ENCODE assay signal across 11 cellular contexts in the genomic region with DNA sequence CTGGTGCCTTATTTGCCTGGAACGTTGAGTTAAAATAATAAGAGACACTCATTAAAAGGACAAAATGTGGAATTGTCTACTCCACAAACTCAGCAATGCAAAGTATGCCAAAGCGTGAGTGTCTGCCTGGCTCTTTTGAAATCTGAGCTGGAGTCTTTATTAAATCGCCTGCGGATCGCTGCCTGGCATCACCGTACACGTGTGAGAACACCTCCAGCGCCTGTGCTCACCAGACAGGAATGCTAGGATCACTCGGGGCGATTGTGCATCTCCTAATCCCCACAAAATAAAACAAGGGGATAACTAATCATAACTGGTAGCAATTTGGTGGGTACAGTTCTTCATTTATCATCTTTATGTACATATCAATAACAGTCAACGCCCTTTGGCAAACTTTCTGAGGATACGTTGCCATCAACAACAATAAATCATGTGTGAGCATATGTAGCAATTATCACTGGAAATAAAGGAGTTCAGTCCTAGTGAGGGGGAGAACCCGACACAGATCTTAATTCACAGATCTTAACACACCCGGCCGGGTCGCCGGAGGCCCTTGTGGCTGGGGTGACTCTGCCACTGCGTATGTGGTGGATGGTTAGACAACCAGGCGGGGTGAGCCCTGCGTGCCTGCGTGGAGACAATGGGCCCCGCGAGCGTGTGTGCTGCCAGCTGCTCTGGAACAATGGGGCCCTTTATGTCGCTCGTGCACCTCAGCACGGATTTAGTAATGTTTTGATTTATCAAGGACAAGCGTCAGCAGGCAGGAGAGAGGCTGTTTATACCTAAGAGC.
DNase-seq lines count a peak whose midpoint lies in the region; ATAC-seq and TF ChIP-seq lines count a peak whose summit lies in the region.
"Had no signal": no experiment of that assay in that cellular context is flagged by ENCODE, and none has a peak within 500 bp of the region (broad histone marks: within the 10 kb centered on the region; RNA-seq: fewer than 3 reads in every experiment).

No MANE protein-coding gene starts in this region.

- H3K27ac Mint-ChIP-seq in neural crest cell (ENCODE audit: unreplicated experiment), result peak overlapping the region; percentile 86
- H3K27ac Mint-ChIP-seq in T-helper 17 cell, result no peak overlapping the region

- no peak overlapping the region for H3K4me3 Mint-ChIP-seq in neural crest cell
- H3K4me3 Mint-ChIP-seq in T-helper 17 cell, result no peak overlapping the region

- H3K9me3 Mint-ChIP-seq in neural crest cell, result peaks cover 9% of the 10 kb centered on the region

- no peak overlapping the region for H3K4me3 ChIP-seq in epithelial cell of esophagus (ENCODE audit: low read length)
- H3K4me3 ChIP-seq: ascending aorta, BLaER1 had no signal

- TF ChIP-seq CTCF in epithelial cell of esophagus (IDR thresholded peaks at IDR 0.05; ENCODE audit: insufficient read depth, low read depth, low read length, missing control alignments) (no peak), neural crest cell (conservative IDR thresholded peaks at IDR 0.05) (no peak)

- in situ Hi-C loops in Caki2 (cut with HindIII; ENCODE audit: low pct_unique_long_range_greater_than_20kb, low sequenced_read_pairs), result no loop called here

- no peaks in the 10 kb centered on the region for H3K9me3 ChIP-seq in T-helper 17 cell (ENCODE audit: control insufficient read depth, low read length, poor library complexity, severe bottlenecking)
- H3K9me3 ChIP-seq: ascending aorta had no signal

- H3K27me3 Mint-ChIP-seq in neural crest cell (ENCODE audit: low read depth) (no peaks in the 10 kb centered on the region), T-helper 17 cell (no peaks in the 10 kb centered on the region)

- no peak for ATAC-seq in T-helper 17 cell
- ATAC-seq in GM18498 (IDR thresholded peaks at IDR 0.05; ENCODE audit: unreplicated experiment), result no peak

- H3K36me3 Mint-ChIP-seq in neural crest cell (ENCODE audit: low read depth), result peaks cover 12% of the 10 kb centered on the region
- H3K36me3 Mint-ChIP-seq in T-helper 17 cell (ENCODE audit: low read depth), result no peaks in the 10 kb centered on the region

- DNase-seq in Caki2 (ENCODE audit: low read depth), result peak; percentile 91
- peak; percentile 71 to 84 for DNase-seq in NCI-H526 (lab: John Stamatoyannopoulos, UW)
- DNase-seq in epithelial cell of esophagus (ENCODE audit: low read depth), result peak; percentile 55
- DNase-seq in neural crest cell (ENCODE audit: low read depth, low spot score), result peak; percentile 23
- no peak for DNase-seq in stimulated activated naive CD4-positive, alpha-beta T cell treated with Interleukin-2 at 50 U/mL for 16 hours (lab: John Stamatoyannopoulos, UW)
- DNase-seq in GM19240 (ENCODE audit: insufficient read length, low spot score), result no peak
- no peak for DNase-seq in T-helper 17 cell
- DNase-seq: NCI-H1694 treated with DMSO at 0.1 percent for 48 hours had no signal

- H3K4me1 Mint-ChIP-seq in neural crest cell (peaks cover 14% of the 10 kb centered on the region), T-helper 17 cell (no peaks in the 10 kb centered on the region)

Comparison
In these comparisons a context has a peak if more than half of its experiments do, and no peak if none do; other contexts are left out.
1. DNase-seq: peak in Caki2 (single experiment), NCI-H526 (2 of 2), epithelial cell of esophagus (single experiment) and neural crest cell (single experiment); none in stimulated activated naive CD4-positive, alpha-beta T cell treated with Interleukin-2 at 50 U/mL for 16 hours (single experiment), GM19240 (single experiment) and T-helper 17 cell (0 of 3).